ENCODE assay signal across 19 cellular contexts in the genomic region with DNA sequence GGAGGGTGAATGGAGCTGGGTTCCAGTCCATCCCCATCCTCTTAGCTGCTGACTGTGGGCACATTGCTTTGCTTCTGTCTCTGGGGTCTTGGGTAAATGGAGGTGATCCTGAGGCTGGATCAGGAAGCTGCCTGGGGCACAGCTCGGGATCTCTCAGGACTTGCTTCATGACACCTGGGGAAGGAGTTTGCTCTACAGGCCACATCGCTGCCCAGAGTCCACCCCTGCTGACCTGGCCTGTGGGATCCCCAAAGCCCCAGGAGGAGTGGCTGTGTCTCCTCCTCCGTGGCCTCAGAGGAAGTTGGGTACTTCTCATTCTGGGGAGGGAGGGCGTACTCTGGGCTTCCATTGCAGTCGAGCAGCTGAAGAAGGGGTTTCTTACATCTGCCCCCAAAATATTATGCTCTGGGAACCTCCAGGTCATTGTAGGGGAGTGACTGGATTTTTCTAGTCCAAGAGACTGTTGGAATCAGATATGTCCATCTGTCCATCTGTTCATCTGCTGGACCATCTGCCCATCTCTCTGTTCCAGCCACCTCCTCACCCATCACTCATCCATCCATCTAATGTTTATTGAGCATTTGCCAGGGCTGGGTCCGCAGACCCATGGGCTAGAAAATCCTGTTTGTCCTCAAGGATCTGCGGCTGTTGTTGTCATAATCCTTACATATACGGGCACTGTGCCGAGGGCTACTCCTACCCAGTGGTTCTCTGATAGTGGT. TPM values are rescaled to one million over a fixed set of nuclear protein-coding genes. Genes with fewer than 3 reads are reported as not detected.
DNase-seq lines count a peak whose midpoint lies in the region; ATAC-seq, FAIRE-seq and TF ChIP-seq lines count a peak whose summit lies in the region.
"Had no signal": no experiment of that assay in that cellular context is flagged by ENCODE, and none has a peak within 500 bp of the region (broad histone marks: within the 10 kb centered on the region; RNA-seq: fewer than 3 reads in every experiment).

No MANE protein-coding gene starts in this region.

- no peaks in the 10 kb centered on the region for H3K9me3 Mint-ChIP-seq in GM23338
- H3K9me3 Mint-ChIP-seq: CD8-positive, alpha-beta T cell; stimulated activated naive B cell treated with anti-CD40 and anti-IgM and Interleukin-4, amounts not matched to agents 10 μg/mL and 1 μg/mL and 100 μg/mL, for 72 hours had no signal

- intact Hi-C loops in ascending aorta (cut with DNase I), result loop anchor here (5.0 kb wide), 1 partner anchor 43 kb away; no protein-coding TSS in a partner anchor
- intact Hi-C loops in kidney (cut with DNase I), result no loop called here
- intact Hi-C loops in stomach (cut with DNase I; ENCODE audit: low total_unique reads), result no loop called here
- intact Hi-C loops in mammary epithelial cell (cut with micrococcal nuclease), result loop anchor here (5.0 kb wide), 1 partner anchor 63 kb away; no protein-coding TSS in a partner anchor

- H3K4me1 ChIP-seq in GM23338 (ENCODE audit: insufficient read depth) (peaks cover 57% of the 10 kb centered on the region), ascending aorta (peaks cover 30 to 72% of the 10 kb centered on the region in 2 donors), kidney (ENCODE audit: control insufficient read depth in 1 of 2, insufficient read depth in 1 of 2, low read depth in 1 of 2, low read length in 2 of 2) (peaks cover 58 to 60% of the 10 kb centered on the region in 2 donors), stomach (peaks cover 40 to 79% (median 64%) of the 10 kb centered on the region in 4 donors), mammary epithelial cell (ENCODE audit: insufficient read depth, low read length) (peaks cover 44% of the 10 kb centered on the region)

- peaks cover 23% of the 10 kb centered on the region for H3K27me3 Mint-ChIP-seq in GM23338 (ENCODE audit: insufficient read depth, low read depth, poor library complexity)

- TF ChIP-seq CTCF in GM23338 (conservative IDR thresholded peaks at IDR 0.05; ENCODE audit: low read depth in 2 of 2) (no peak), ascending aorta (IDR thresholded peaks at IDR 0.05) (no peak), kidney (IDR thresholded peaks at IDR 0.05; ENCODE audit: borderline replicate concordance, extremely low read depth, insufficient read depth) (no peak), stomach (IDR thresholded peaks at IDR 0.05) (no peak), mammary epithelial cell (conservative IDR thresholded peaks at IDR 0.05 in 1 of 2, IDR thresholded peaks at IDR 0.05 in 1 of 2; ENCODE audit: extremely low read depth in 1 of 2, insufficient read depth in 1 of 2, low read depth in 1 of 2, low read length in 2 of 2) (no peak)

- H3K27me3 ChIP-seq in GM23338 (ENCODE audit: insufficient read depth), result no peaks in the 10 kb centered on the region
- H3K27me3 ChIP-seq in ascending aorta, result no peaks in the 10 kb centered on the region
- no peaks in the 10 kb centered on the region for H3K27me3 ChIP-seq in stomach
- no peaks in the 10 kb centered on the region for H3K27me3 ChIP-seq in mammary epithelial cell (ENCODE audit: insufficient read depth, low read length)
- H3K27me3 ChIP-seq: adrenal gland had no signal

- BruUV-seq in mammary epithelial cell (replicated peaks; lab: Mats Ljungman, UMichigan), result no TSS peak

- H3K4me3 ChIP-seq in GM23338 (no peak overlapping the region), ascending aorta (no peak overlapping the region), kidney (ENCODE audit: low read length in 2 of 2) (no peak overlapping the region), stomach (no peak overlapping the region), mammary epithelial cell (replicated peaks in 1 of 3; ENCODE audit: insufficient read depth in 1 of 3, low read depth in 2 of 3, low read length in 3 of 3) (no peak overlapping the region)
- H3K4me3 ChIP-seq: adrenal gland, prostate gland had no signal

- peak overlapping the region; percentile 56; the same call in 1 of the 2 replicates for H3K27ac Mint-ChIP-seq in GM23338
- H3K27ac Mint-ChIP-seq: activated CD8-positive, alpha-beta memory T cell treated with anti-CD3 and anti-CD28 coated beads, Interleukin-2, amount 10 ng/mL, durations not matched to agents 7 days and 5 days; CD8-positive, alpha-beta T cell; stimulated activated naive B cell treated with anti-CD40 and anti-IgM and Interleukin-4, amounts not matched to agents 10 μg/mL and 1 μg/mL and 100 μg/mL, for 72 hours had no signal

- no peak for ATAC-seq in GM23338
- ATAC-seq: activated CD8-positive, alpha-beta memory T cell treated with anti-CD3 and anti-CD28 coated beads, Interleukin-2, amount 10 ng/mL, durations not matched to agents 7 days and 5 days; CD8-positive, alpha-beta T cell; left ventricle myocardium superior; stimulated activated naive B cell treated with anti-CD40 and anti-IgM and Interleukin-4, amounts not matched to agents 10 μg/mL and 1 μg/mL and 100 μg/mL, for 72 hours had no signal

- peak overlapping the region; percentile 93; the same call in 1 of the 2 replicates for H3K27ac ChIP-seq in GM23338 (ENCODE audit: low read depth)
- H3K27ac ChIP-seq in ascending aorta, result peak overlapping the region; percentile 85 to 90
- H3K27ac ChIP-seq in kidney (ENCODE audit: low read depth in 2 of 2, low read length in 2 of 2), result peak overlapping the region; percentile 34 to 83
- H3K27ac ChIP-seq in stomach, result peak overlapping the region in 4 of 5 donors; percentile 42 to 82 (median 76)
- no peak overlapping the region for H3K27ac ChIP-seq in mammary epithelial cell (ENCODE audit: insufficient read depth, low read depth, low read length)
- H3K27ac ChIP-seq: prostate gland had no signal

- 81 to 94% (median 90%) methylated on average over 4 to 9 of the region's 9 CpGs for WGBS in stomach, 5 donors
- WGBS in mammary epithelial cell (ENCODE audit: low coverage, missing lambda C conversion rate), result 95% methylated on average over 6 of the region's 9 CpGs

- peaks cover 28% of the 10 kb centered on the region for H3K36me3 Mint-ChIP-seq in GM23338 (ENCODE audit: low read depth)
- H3K36me3 Mint-ChIP-seq: activated CD8-positive, alpha-beta memory T cell treated with anti-CD3 and anti-CD28 coated beads, Interleukin-2, amount 10 ng/mL, durations not matched to agents 7 days and 5 days; CD8-positive, alpha-beta T cell; stimulated activated naive B cell treated with anti-CD40 and anti-IgM and Interleukin-4, amounts not matched to agents 10 μg/mL and 1 μg/mL and 100 μg/mL, for 72 hours had no signal

- H3K4me1 Mint-ChIP-seq in GM23338, result peaks cover 69% of the 10 kb centered on the region
- H3K4me1 Mint-ChIP-seq: stimulated activated naive B cell treated with anti-CD40 and anti-IgM and Interleukin-4, amounts not matched to agents 10 μg/mL and 1 μg/mL and 100 μg/mL, for 72 hours had no signal

- H3K9me3 ChIP-seq in ascending aorta, result no peaks in the 10 kb centered on the region
- H3K9me3 ChIP-seq in kidney (ENCODE audit: control insufficient read depth in 1 of 2, low read length in 2 of 2), result no peaks in the 10 kb centered on the region
- no peaks in the 10 kb centered on the region for H3K9me3 ChIP-seq in stomach
- no peaks in the 10 kb centered on the region for H3K9me3 ChIP-seq in mammary epithelial cell (replicated peaks; ENCODE audit: insufficient read depth, low read length)
- H3K9me3 ChIP-seq: adrenal gland, prostate gland had no signal

- H2AFZ ChIP-seq in GM23338 (no peak overlapping the region), mammary epithelial cell (ENCODE audit: low read depth, low read length) (no peak overlapping the region)

- peaks cover 17% of the 10 kb centered on the region for H3F3A ChIP-seq in GM23338 (replicated peaks; ENCODE audit: low read depth)

- no peak for TF ChIP-seq POLR2A in stomach (IDR thresholded peaks at IDR 0.05)

- H3K79me2 ChIP-seq in GM23338 (replicated peaks; ENCODE audit: insufficient read depth) (peaks cover 3% of the 10 kb centered on the region; the same call in 1 of the 2 replicates), mammary epithelial cell (ENCODE audit: insufficient read depth, low read length) (no peaks in the 10 kb centered on the region)

- no peak overlapping the region for H3K4me3 Mint-ChIP-seq in GM23338
- H3K4me3 Mint-ChIP-seq: activated CD8-positive, alpha-beta memory T cell treated with anti-CD3 and anti-CD28 coated beads, Interleukin-2, amount 10 ng/mL, durations not matched to agents 7 days and 5 days; CD8-positive, alpha-beta T cell; stimulated activated naive B cell treated with anti-CD40 and anti-IgM and Interleukin-4, amounts not matched to agents 10 μg/mL and 1 μg/mL and 100 μg/mL, for 72 hours had no signal

- no peak for FAIRE-seq in kidney (lab: Jason Lieb, UNC)
- FAIRE-seq: GM19239 had no signal

- in situ Hi-C loops in mammary epithelial cell (cut with MboI; ENCODE audit: low sequenced_read_pairs in 2 of 2), result no loop called here

- H3K9ac ChIP-seq in kidney (ENCODE audit: low read length in 2 of 2), result peak overlapping the region in 1 of 2 donors; percentile 42
- H3K9ac ChIP-seq in mammary epithelial cell (ENCODE audit: insufficient read depth, low read length), result no peak overlapping the region

- DNase-seq in GM23338 (ENCODE audit: low spot score) (no peak), ascending aorta (ENCODE audit: low spot score in 2 of 2) (no peak), kidney (no peak), stomach (no peak), ecto neural progenitor cell (ENCODE audit: low spot score) (no peak), HK-2 (ENCODE audit: unreplicated experiment) (no peak), mammary epithelial cell (no peak), NCI-H2081 treated with DMSO at 0.1 percent for 48 hours (lab: John Stamatoyannopoulos, UW) (no peak)
- DNase-seq: activated CD4-positive, alpha-beta T cell treated with anti-CD3 and anti-CD28 coated beads for 1 hour; activated CD8-positive, alpha-beta memory T cell treated with anti-CD3 and anti-CD28 coated beads, Interleukin-2, amount 10 ng/mL, durations not matched to agents 7 days and 5 days; adrenal gland; CD8-positive, alpha-beta T cell; left ventricle myocardium superior; NCI-H1694 treated with DMSO at 0.1 percent for 48 hours; SHP77; stimulated activated naive B cell treated with anti-CD40 and anti-IgM and Interleukin-4, amounts not matched to agents 10 μg/mL and 1 μg/mL and 100 μg/mL, for 72 hours had no signal

- no peaks in the 10 kb centered on the region; the same call in 1 of the 2 replicates for H4K20me1 ChIP-seq in GM23338 (replicated peaks; ENCODE audit: insufficient read depth)
- H4K20me1 ChIP-seq in mammary epithelial cell (ENCODE audit: insufficient read depth, low read length), result no peaks in the 10 kb centered on the region

- no peaks in the 10 kb centered on the region for H3K9me2 ChIP-seq in GM23338 (ENCODE audit: insufficient read depth)

- dilution Hi-C loops in mammary epithelial cell (cut with HindIII; ENCODE audit: low sequenced_read_pairs), result no loop called here

- H3K36me3 ChIP-seq in GM23338 (ENCODE audit: insufficient read depth), result 0 out of 2 replicates have a peak, but pooled peaks cover 6% of the 10 kb centered on the region
- H3K36me3 ChIP-seq in ascending aorta, result peaks cover 8 to 9% of the 10 kb centered on the region in 2 donors
- peaks cover 2 to 16% of the 10 kb centered on the region in 2 donors for H3K36me3 ChIP-seq in kidney (ENCODE audit: control insufficient read depth in 1 of 2, insufficient read depth in 2 of 2, low read length in 2 of 2)
- H3K36me3 ChIP-seq in stomach, result peaks cover 0 to 24% (median 19%) of the 10 kb centered on the region in 4 donors
- H3K36me3 ChIP-seq in mammary epithelial cell (ENCODE audit: insufficient read depth, low read length), result no peaks in the 10 kb centered on the region
- H3K36me3 ChIP-seq: adrenal gland, prostate gland had no signal

- CTCF ChIA-PET in mammary epithelial cell (lab: Charles Lee; ENCODE audit: low non-redundant PET), result no interaction called here

- no peak for TF ChIP-seq EP300 in stomach (IDR thresholded peaks at IDR 0.05)

- H3K4me2 ChIP-seq in GM23338 (no peak overlapping the region), mammary epithelial cell (ENCODE audit: insufficient read depth, low read depth, low read length) (no peak overlapping the region)

RNA-seq across cellular contexts. Expression of gene ARHGEF10L, which starts 45.9 kb away (rescaled TPM):
- 37.9 and 46.8 TPM in 2 replicates for total RNA-seq in GM23338 (2014; rRNA removed; shearing (Covaris generic))
- polyA plus RNA-seq in GM23338 (2016; fragmentation: Nextera tagmentation; extraction: Ambion mirVana) (12.1 and 13.4 TPM in 2 replicates), kidney (ENCODE audit: insufficient read depth, low read depth, low replicate concordance) (40.8 TPM), stomach (10 to 100 TPM; 15.4 to 49.2 (median 22.5) TPM), mammary epithelial cell (1.0 TPM)
- total RNA-seq in ascending aorta (177 TPM), kidney (91.9 TPM), stomach (100 to 1,000 TPM in 2 of 5 donors, 10 to 100 TPM in 3; 24.2 to 329 (median 75.4) TPM), mammary epithelial cell (1 to 10 TPM; 3.4 to 5.3 TPM)
- 0.41 TPM for polyA minus RNA-seq in mammary epithelial cell
- total RNA-seq: activated CD8-positive, alpha-beta memory T cell treated with anti-CD3 and anti-CD28 coated beads, Interleukin-2, amount 10 ng/mL, durations not matched to agents 7 days and 5 days; CD8-positive, alpha-beta T cell; T-helper 2 cell treated with Interferon-gamma antibody and Interleukin-4, amounts not matched to agents 100 ng/mL and 5 ng/mL, for 36 hours had no signal

Comparison
In these comparisons a context has a peak if more than half of its experiments do, and no peak if none do; other contexts are left out.
1. intact Hi-C loops: an anchor here in ascending aorta (5.0 kb wide) and mammary epithelial cell (5.0 kb wide); none called in kidney and stomach.